19 cellular contexts compared by ENCODE assay signal in genomic region chr4:118911162-118911791, GRCh38. TPM values are rescaled to one million over a fixed set of nuclear protein-coding genes. Genes with fewer than 3 reads are reported as not detected.
DNase-seq lines count a peak whose midpoint lies in the region; ATAC-seq and TF ChIP-seq lines count a peak whose summit lies in the region.
"Had no signal": no experiment of that assay in that cellular context is flagged by ENCODE, and none has a peak within 500 bp of the region (broad histone marks: within the 10 kb centered on the region; RNA-seq: fewer than 3 reads in every experiment).

No MANE protein-coding gene starts in this region.

- intact Hi-C loops in stomach (cut with DNase I; ENCODE audit: low total_unique reads): no loop called here

- in situ Hi-C loops in astrocyte of the spinal cord (cut with HindIII; ENCODE audit: low sequenced_read_pairs): no loop called here
- in situ Hi-C loops in KBM-7 (cut with MboI; ENCODE audit: low pct_unique_long_range_greater_than_20kb, low sequenced_read_pairs): no loop called here

- H3K9me3 ChIP-seq in stomach: no peaks in the 10 kb centered on the region
- H3K9me3 ChIP-seq: adrenal gland, prostate gland had no signal

- TF ChIP-seq CTCF in astrocyte of the spinal cord (IDR thresholded peaks at IDR 0.05; ENCODE audit: low read depth, low read length) (no peak), stomach (IDR thresholded peaks at IDR 0.05) (no peak)

- no peaks in the 10 kb centered on the region for H3K36me3 ChIP-seq in stomach
- H3K36me3 ChIP-seq: adrenal gland, prostate gland had no signal

- ATAC-seq in HG03378 (IDR thresholded peaks at IDR 0.05; ENCODE audit: unreplicated experiment): no peak
- ATAC-seq: effector memory CD8-positive, alpha-beta T cell had no signal

- no peak overlapping the region for H3K4me3 ChIP-seq in astrocyte of the spinal cord (ENCODE audit: low read depth, low read length)
- H3K4me3 ChIP-seq in stomach: no peak overlapping the region
- H3K4me3 ChIP-seq: adrenal gland, prostate gland had no signal

- H3K27me3 ChIP-seq in stomach: no peaks in the 10 kb centered on the region

- H3K4me1 ChIP-seq in stomach: peaks cover 0 to 23% (median 7%) of the 10 kb centered on the region in 4 donors
- H3K4me1 ChIP-seq: adrenal gland, prostate gland had no signal

- WGBS in stomach, 5 donors: 53 to 72% (median 61%) methylated on average over 4 of the region's 4 CpGs

- DNase-seq in ELR (ENCODE audit: low read depth) (peak; percentile 3), astrocyte of the spinal cord (ENCODE audit: low read depth, low spot score) (peak; percentile 71), iris pigment epithelial cell (ENCODE audit: low read depth) (peak; percentile 63), stomach (no peak), KBM-7 (no peak), cerebellar nuclear complex (lab: John Stamatoyannopoulos, UW) (no peak)
- DNase-seq: activated CD4-positive, alpha-beta T cell treated with anti-CD3 and anti-CD28 coated beads, Interleukin-2, amount 10 ng/mL, durations not matched to agents 24 days and 14 days; activated effector memory CD4-positive, alpha-beta T cell treated with Interleukin-2 at 50 U/mL for 16 hours; adrenal gland; CD8-positive, alpha-beta memory T cell; DMS79 treated with DMSO at 0.1 percent for 48 hours; effector memory CD8-positive, alpha-beta T cell; hippocampal formation; NCI-H1105; NCI-H526; nephron progenitor cell; stimulated activated CD8-positive, alpha-beta memory T cell treated with anti-CD3 and anti-CD28 coated beads, Interleukin-4, amount 100 ng/mL, for 48 hours had no signal

- H3K27ac ChIP-seq in stomach: peak overlapping the region in 3 of 5 donors; percentile 30 to 68 (median 52)
- H3K27ac ChIP-seq: adrenal gland, prostate gland had no signal

- TF ChIP-seq EP300 in stomach (IDR thresholded peaks at IDR 0.05): no peak

- no peak for TF ChIP-seq POLR2A in stomach (IDR thresholded peaks at IDR 0.05)

RNA-seq across cellular contexts. Expression of gene SYNPO2, which starts 22.6 kb away (rescaled TPM):
- total RNA-seq in stomach: 100 to 1,000 TPM; 114 to 644 (median 427) TPM
- 10 to 100 TPM; 24.8 to 83.4 (median 34.5) TPM for polyA plus RNA-seq in stomach

Comparison
In these comparisons a context has a peak if more than half of its experiments do, and no peak if none do; other contexts are left out.
1. DNase-seq: peak in ELR (single experiment), astrocyte of the spinal cord (single experiment) and iris pigment epithelial cell (single experiment); none in stomach (single experiment), KBM-7 (single experiment) and cerebellar nuclear complex (0 of 2).